In genomic region chr3:67006460-67006859, GRCh38 we compare ENCODE assay signal across 27 cellular contexts. TPM values are rescaled to one million over a fixed set of nuclear protein-coding genes. Genes with fewer than 3 reads are reported as not detected.
DNase-seq lines count a peak whose midpoint lies in the region; ATAC-seq and TF ChIP-seq lines count a peak whose summit lies in the region.
"Had no signal": no experiment of that assay in that cellular context is flagged by ENCODE, and none has a peak within 500 bp of the region (broad histone marks: within the 10 kb centered on the region; RNA-seq: fewer than 3 reads in every experiment).

No MANE protein-coding gene starts in this region.

- H3K4me3 ChIP-seq in DOHH2 (ENCODE audit: low read length) = peak overlapping the region; percentile 57
- H3K4me3 ChIP-seq in Loucy (ENCODE audit: low read length, poor library complexity, severe bottlenecking) = peak overlapping the region; percentile 26
- H3K4me3 ChIP-seq in esophagus muscularis mucosa = no peak overlapping the region
- no peak overlapping the region for H3K4me3 ChIP-seq in hepatocyte
- H3K4me3 ChIP-seq: adrenal gland, BLaER1, ovary, uterus had no signal

- no peak overlapping the region for H2AFZ ChIP-seq in Loucy (ENCODE audit: low read length)
- no peak overlapping the region for H2AFZ ChIP-seq in hepatocyte

- no peaks in the 10 kb centered on the region for H3K27me3 ChIP-seq in DOHH2 (ENCODE audit: control insufficient read depth, low read length)
- H3K27me3 ChIP-seq in Loucy (ENCODE audit: insufficient read depth, low read length, poor library complexity, severe bottlenecking) = no peaks in the 10 kb centered on the region
- no peaks in the 10 kb centered on the region for H3K27me3 ChIP-seq in esophagus muscularis mucosa
- H3K27me3 ChIP-seq in hepatocyte = no peaks in the 10 kb centered on the region
- H3K27me3 ChIP-seq: adrenal gland, BLaER1, ovary, uterus had no signal

- TF ChIP-seq CTCF in DOHH2 (IDR thresholded peaks at IDR 0.05; ENCODE audit: low read depth, low read length, poor library complexity, severe bottlenecking) (no peak), Loucy (conservative IDR thresholded peaks at IDR 0.05; ENCODE audit: low read length) (no peak), esophagus muscularis mucosa (IDR thresholded peaks at IDR 0.05) (no peak), hepatocyte (IDR thresholded peaks at IDR 0.05; ENCODE audit: poor library complexity) (no peak)

- H3K9me3 ChIP-seq in DOHH2 (ENCODE audit: control insufficient read depth, insufficient read depth, low read length) = no peaks in the 10 kb centered on the region
- H3K9me3 ChIP-seq in Loucy (ENCODE audit: insufficient read depth, low read depth, low read length) = no peaks in the 10 kb centered on the region
- no peaks in the 10 kb centered on the region for H3K9me3 ChIP-seq in esophagus muscularis mucosa
- no peaks in the 10 kb centered on the region for H3K9me3 ChIP-seq in hepatocyte (ENCODE audit: low read depth)
- H3K9me3 ChIP-seq: adrenal gland, BLaER1, ovary, uterus had no signal

- H3K4me1 ChIP-seq in DOHH2 (ENCODE audit: control insufficient read depth, low read length) (peaks cover 98% of the 10 kb centered on the region), Loucy (ENCODE audit: insufficient read depth, low read length, poor library complexity, severe bottlenecking) (peaks cover 33% of the 10 kb centered on the region), esophagus muscularis mucosa (peaks cover 0 to 22% (median 15%) of the 10 kb centered on the region in 4 donors), hepatocyte (ENCODE audit: insufficient read depth) (no peaks in the 10 kb centered on the region)
- H3K4me1 ChIP-seq: adrenal gland, BLaER1, uterus had no signal

- no peak overlapping the region for H3K27ac ChIP-seq in DOHH2 (ENCODE audit: low read depth, low read length)
- H3K27ac ChIP-seq in esophagus muscularis mucosa (replicated peaks in 1 of 4) = peak overlapping the region; percentile 18 to 48 (median 30)
- peak overlapping the region; percentile 1 for H3K27ac ChIP-seq in hepatocyte
- H3K27ac ChIP-seq: adrenal gland, BLaER1, ovary, uterus had no signal

- H3K9me2 ChIP-seq in DOHH2 (replicated peaks; ENCODE audit: control insufficient read depth, low read length) = no peaks in the 10 kb centered on the region
- no peaks in the 10 kb centered on the region for H3K9me2 ChIP-seq in Loucy (replicated peaks; ENCODE audit: low read depth, low read length)
- no peaks in the 10 kb centered on the region for H3K9me2 ChIP-seq in hepatocyte (replicated peaks; ENCODE audit: insufficient read depth)

- no peak for TF ChIP-seq EP300 in esophagus muscularis mucosa (IDR thresholded peaks at IDR 0.05)

- intact Hi-C loops in esophagus muscularis mucosa (cut with DNase I) = no loop called here

- WGBS in esophagus muscularis mucosa = 52% methylated on average over 5 of the region's 5 CpGs
- whole genome bisulfite sequencing in hepatocyte (ENCODE audit: low lambda C conversion rate, missing lambda C conversion rate) = 52% methylated on average over 5 of the region's 5 CpGs

- peaks cover 25% of the 10 kb centered on the region; the same call in 1 of the 2 replicates for H3F3A ChIP-seq in DOHH2 (ENCODE audit: control insufficient read depth, insufficient read depth)
- H3F3A ChIP-seq in Loucy (ENCODE audit: low read depth) = no peaks in the 10 kb centered on the region

- H3K79me2 ChIP-seq in DOHH2 (ENCODE audit: control insufficient read depth, low read length) (peaks cover 99% of the 10 kb centered on the region), Loucy (ENCODE audit: insufficient read depth, low read length) (peaks cover 14% of the 10 kb centered on the region; the same call in 1 of the 2 replicates), hepatocyte (peaks cover 3% of the 10 kb centered on the region)

- TF ChIP-seq POLR2A in esophagus muscularis mucosa (IDR thresholded peaks at IDR 0.05; ENCODE audit: low read depth) = no peak

- no peak for ATAC-seq in HG02840 (IDR thresholded peaks at IDR 0.05; ENCODE audit: low FRiP score, unreplicated experiment)
- ATAC-seq: HCT116; natural killer cell treated with Interleukin-12 subunit alpha and Interleukin-12 subunit beta and Interleukin-15 and Interleukin-18, amount 100 ng/mL, for 72 hours; stimulated activated naive B cell treated with anti-CD40 and anti-IgM and Interleukin-4, amounts not matched to agents 10 μg/mL and 1 μg/mL and 100 μg/mL, for 72 hours had no signal

- H4K20me1 ChIP-seq in DOHH2 (ENCODE audit: control insufficient read depth, insufficient read depth, low read depth, low read length) = peaks cover 25% of the 10 kb centered on the region
- no peaks in the 10 kb centered on the region for H4K20me1 ChIP-seq in Loucy (ENCODE audit: insufficient read depth, low read length, poor library complexity, severe bottlenecking)
- H4K20me1 ChIP-seq in hepatocyte (ENCODE audit: insufficient read depth, poor library complexity, severe bottlenecking) = no peaks in the 10 kb centered on the region
- H4K20me1 ChIP-seq: BLaER1 had no signal

- H3K36me3 ChIP-seq in DOHH2 (ENCODE audit: control insufficient read depth, low read length) (peaks cover 100% of the 10 kb centered on the region), Loucy (ENCODE audit: insufficient read depth, low read length) (peaks cover 4% of the 10 kb centered on the region; the same call in 1 of the 2 replicates), esophagus muscularis mucosa (peaks cover 0 to 18% (median 8%) of the 10 kb centered on the region in 4 donors), hepatocyte (replicated peaks; ENCODE audit: insufficient read depth, low read depth) (no peaks in the 10 kb centered on the region)
- H3K36me3 ChIP-seq: adrenal gland, ovary, uterus had no signal

- no peak overlapping the region for H3K9ac ChIP-seq in Loucy (ENCODE audit: low read depth, low read length, poor library complexity, severe bottlenecking)
- H3K9ac ChIP-seq: BLaER1 had no signal

- DNase-seq in esophagus muscularis mucosa (ENCODE audit: extremely low spot score) = no peak
- DNase-seq in hepatocyte (ENCODE audit: low spot score) = no peak
- no peak for DNase-seq in activated CD4-positive, alpha-beta T cell treated with anti-CD3 and anti-CD28 coated beads for 1 hour
- no peak for DNase-seq in iPS-NIHi11 (ENCODE audit: low spot score)
- no peak for DNase-seq in COLO829 (ENCODE audit: low spot score)
- DNase-seq: activated CD4-positive, alpha-beta T cell treated with anti-CD3 and anti-CD28 coated beads for 4 hours; activated gamma-delta T cell treated with Interleukin-2 at 50 U/mL for 16 hours; activated T-cell treated with anti-CD3 and anti-CD28 coated beads, Interleukin-2, amount 50 U/mL, for 24 hours; adrenal gland; COR-L47; DMS79; head of caudate nucleus; KG1; NCI-H1694 treated with DMSO at 0.1 percent for 48 hours; NCI-H2171; NCI-H510A treated with DMSO at 0.1 percent for 48 hours; ovary; retina; stimulated activated CD4-positive, alpha-beta T cell treated with anti-CD3 and anti-CD28 coated beads, Interleukin-4, amount 100 ng/mL, for 24 hours; stimulated activated naive B cell treated with anti-CD40 and anti-IgM and Interleukin-4, amounts not matched to agents 10 μg/mL and 1 μg/mL and 100 μg/mL, for 72 hours; uterus had no signal

- peak overlapping the region; percentile 95 for H3K4me2 ChIP-seq in DOHH2 (ENCODE audit: low read length)
- peak overlapping the region; percentile 58 for H3K4me2 ChIP-seq in Loucy (ENCODE audit: low read depth, low read length, poor library complexity, severe bottlenecking)
- H3K4me2 ChIP-seq in hepatocyte = no peak overlapping the region
- H3K4me2 ChIP-seq: BLaER1 had no signal

RNA-seq across cellular contexts. Expression of gene KBTBD8, which starts 8.4 kb away (rescaled TPM):
- total RNA-seq in esophagus muscularis mucosa (1 to 10 TPM; 1.4 to 3.3 (median 2.4) TPM), hepatocyte (10.0 and 14.2 TPM in 2 replicates)
- polyA plus RNA-seq in hepatocyte = 2.1 and 3.9 TPM in 2 replicates

Comparison
In these comparisons a context has a peak if more than half of its experiments do, and no peak if none do; other contexts are left out.
1. H3K4me3 ChIP-seq: peak in DOHH2 (single experiment) and Loucy (single experiment); none in esophagus muscularis mucosa (0 of 4) and hepatocyte (single experiment).